22 cellular contexts compared by ENCODE assay signal in genomic region chr15:95302809-95303208, GRCh38.
"Had no signal": no experiment of that assay in that cellular context is flagged by ENCODE, and none has a peak within 500 bp of the region (broad histone marks: within the 10 kb centered on the region; RNA-seq: fewer than 3 reads in every experiment).

No MANE protein-coding gene starts in this region.

- H3K9me3 ChIP-seq: lower lobe of right lung, psoas muscle, upper lobe of left lung, vagina had no signal

- H3K27ac ChIP-seq: cardiac muscle cell, lower lobe of right lung had no signal

- H3K4me3 Mint-ChIP-seq: dendritic cell treated with granulocyte-macrophage colony-stimulating factor and Interleukin-4, amounts not matched to agents 40 ng/mL and 50 ng/mL, for 4 days; endodermal cell; natural killer cell treated with Interleukin-12 subunit alpha and Interleukin-12 subunit beta and Interleukin-15 and Interleukin-18, amount 100 ng/mL, for 72 hours had no signal

- H3K36me3 ChIP-seq: cardiac muscle cell, lower lobe of right lung, upper lobe of left lung, vagina had no signal

- H3K27ac Mint-ChIP-seq: dendritic cell treated with granulocyte-macrophage colony-stimulating factor and Interleukin-4, amounts not matched to agents 40 ng/mL and 50 ng/mL, for 4 days; endodermal cell; natural killer cell treated with Interleukin-12 subunit alpha and Interleukin-12 subunit beta and Interleukin-15 and Interleukin-18, amount 100 ng/mL, for 72 hours had no signal

- H3K27me3 ChIP-seq: cardiac muscle cell, upper lobe of left lung, vagina had no signal

- ATAC-seq: esophagus mucosa; natural killer cell treated with Interleukin-12 subunit alpha and Interleukin-12 subunit beta and Interleukin-15 and Interleukin-18, amount 100 ng/mL, for 72 hours; psoas muscle had no signal

- DNase-seq: cerebellar nuclear complex; effector CD4-positive, alpha-beta T cell; endodermal cell; glutamatergic neuron; hypothalamus; kidney glomerular epithelial cell; lower lobe of right lung; midbrain; occipital lobe; psoas muscle; small intestine; stimulated activated CD4-positive, alpha-beta T cell treated with anti-CD3 and anti-CD28 coated beads, Interleukin-2, amount 100 ng/mL, for 48 hours; stimulated activated naive CD4-positive, alpha-beta T cell treated with Interleukin-2 at 50 U/mL for 16 hours; upper lobe of left lung had no signal

- H3K9me3 Mint-ChIP-seq: dendritic cell treated with granulocyte-macrophage colony-stimulating factor and Interleukin-4, amounts not matched to agents 40 ng/mL and 50 ng/mL, for 4 days; endodermal cell; natural killer cell treated with Interleukin-12 subunit alpha and Interleukin-12 subunit beta and Interleukin-15 and Interleukin-18, amount 100 ng/mL, for 72 hours had no signal

- FAIRE-seq: colon, frontal cortex, islet of Langerhans, small intestine had no signal

- H3K4me3 ChIP-seq: cardiac muscle cell, lower lobe of right lung, psoas muscle, upper lobe of left lung, vagina had no signal
